ENCODE assay signal across 2 cellular contexts in the genomic region with DNA sequence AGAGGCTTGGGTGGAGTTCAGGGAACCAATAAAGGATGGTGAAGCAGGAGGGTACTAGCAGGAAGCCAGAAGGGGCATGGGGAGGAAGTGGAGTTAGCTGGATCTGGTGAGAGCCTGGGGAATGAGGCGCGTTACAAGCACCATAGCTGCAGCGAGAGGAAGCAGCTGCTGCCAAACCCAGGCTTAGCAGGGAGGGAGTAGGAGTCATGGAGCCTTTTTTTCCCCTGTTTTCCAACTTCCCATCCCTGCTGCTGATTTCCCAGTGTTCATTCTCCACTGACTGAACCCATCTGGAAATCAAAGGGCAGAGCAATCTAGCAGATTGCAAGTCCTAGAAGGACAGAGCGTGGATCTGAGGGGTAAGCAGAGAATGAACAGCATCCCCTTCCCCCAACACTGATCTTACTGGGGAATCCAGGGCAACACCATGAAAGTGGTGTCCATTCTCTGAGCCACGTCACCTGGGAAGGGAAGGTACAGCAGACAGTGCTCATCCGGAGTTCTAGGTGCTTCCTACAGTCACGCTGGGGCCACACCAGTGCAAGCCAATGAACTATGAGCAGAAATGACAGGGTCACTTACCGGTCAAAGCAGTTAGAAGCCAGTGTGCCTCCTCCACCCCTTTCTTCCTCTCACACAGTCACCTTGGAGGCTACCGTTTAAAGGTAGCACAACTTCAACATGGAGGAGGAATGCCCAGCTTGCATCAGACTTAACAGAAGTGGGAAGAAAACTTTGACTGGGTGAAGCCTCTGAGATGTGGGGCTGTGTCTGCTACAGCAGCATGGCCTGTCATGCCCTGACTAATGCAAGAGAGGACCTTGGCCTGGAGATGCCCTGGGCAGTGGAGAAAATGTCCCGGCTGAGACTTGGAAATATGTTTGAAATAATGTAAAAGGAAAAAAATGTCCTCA.
TF ChIP-seq lines count a peak whose summit lies in the region.

No MANE protein-coding gene starts in this region.

TF ChIP-seq in GM23338, 12 proteins besides CTCF, POLR2A, EP300 and RAD21 (continued from another document):
- TF ChIP-seq, protein P1, sequence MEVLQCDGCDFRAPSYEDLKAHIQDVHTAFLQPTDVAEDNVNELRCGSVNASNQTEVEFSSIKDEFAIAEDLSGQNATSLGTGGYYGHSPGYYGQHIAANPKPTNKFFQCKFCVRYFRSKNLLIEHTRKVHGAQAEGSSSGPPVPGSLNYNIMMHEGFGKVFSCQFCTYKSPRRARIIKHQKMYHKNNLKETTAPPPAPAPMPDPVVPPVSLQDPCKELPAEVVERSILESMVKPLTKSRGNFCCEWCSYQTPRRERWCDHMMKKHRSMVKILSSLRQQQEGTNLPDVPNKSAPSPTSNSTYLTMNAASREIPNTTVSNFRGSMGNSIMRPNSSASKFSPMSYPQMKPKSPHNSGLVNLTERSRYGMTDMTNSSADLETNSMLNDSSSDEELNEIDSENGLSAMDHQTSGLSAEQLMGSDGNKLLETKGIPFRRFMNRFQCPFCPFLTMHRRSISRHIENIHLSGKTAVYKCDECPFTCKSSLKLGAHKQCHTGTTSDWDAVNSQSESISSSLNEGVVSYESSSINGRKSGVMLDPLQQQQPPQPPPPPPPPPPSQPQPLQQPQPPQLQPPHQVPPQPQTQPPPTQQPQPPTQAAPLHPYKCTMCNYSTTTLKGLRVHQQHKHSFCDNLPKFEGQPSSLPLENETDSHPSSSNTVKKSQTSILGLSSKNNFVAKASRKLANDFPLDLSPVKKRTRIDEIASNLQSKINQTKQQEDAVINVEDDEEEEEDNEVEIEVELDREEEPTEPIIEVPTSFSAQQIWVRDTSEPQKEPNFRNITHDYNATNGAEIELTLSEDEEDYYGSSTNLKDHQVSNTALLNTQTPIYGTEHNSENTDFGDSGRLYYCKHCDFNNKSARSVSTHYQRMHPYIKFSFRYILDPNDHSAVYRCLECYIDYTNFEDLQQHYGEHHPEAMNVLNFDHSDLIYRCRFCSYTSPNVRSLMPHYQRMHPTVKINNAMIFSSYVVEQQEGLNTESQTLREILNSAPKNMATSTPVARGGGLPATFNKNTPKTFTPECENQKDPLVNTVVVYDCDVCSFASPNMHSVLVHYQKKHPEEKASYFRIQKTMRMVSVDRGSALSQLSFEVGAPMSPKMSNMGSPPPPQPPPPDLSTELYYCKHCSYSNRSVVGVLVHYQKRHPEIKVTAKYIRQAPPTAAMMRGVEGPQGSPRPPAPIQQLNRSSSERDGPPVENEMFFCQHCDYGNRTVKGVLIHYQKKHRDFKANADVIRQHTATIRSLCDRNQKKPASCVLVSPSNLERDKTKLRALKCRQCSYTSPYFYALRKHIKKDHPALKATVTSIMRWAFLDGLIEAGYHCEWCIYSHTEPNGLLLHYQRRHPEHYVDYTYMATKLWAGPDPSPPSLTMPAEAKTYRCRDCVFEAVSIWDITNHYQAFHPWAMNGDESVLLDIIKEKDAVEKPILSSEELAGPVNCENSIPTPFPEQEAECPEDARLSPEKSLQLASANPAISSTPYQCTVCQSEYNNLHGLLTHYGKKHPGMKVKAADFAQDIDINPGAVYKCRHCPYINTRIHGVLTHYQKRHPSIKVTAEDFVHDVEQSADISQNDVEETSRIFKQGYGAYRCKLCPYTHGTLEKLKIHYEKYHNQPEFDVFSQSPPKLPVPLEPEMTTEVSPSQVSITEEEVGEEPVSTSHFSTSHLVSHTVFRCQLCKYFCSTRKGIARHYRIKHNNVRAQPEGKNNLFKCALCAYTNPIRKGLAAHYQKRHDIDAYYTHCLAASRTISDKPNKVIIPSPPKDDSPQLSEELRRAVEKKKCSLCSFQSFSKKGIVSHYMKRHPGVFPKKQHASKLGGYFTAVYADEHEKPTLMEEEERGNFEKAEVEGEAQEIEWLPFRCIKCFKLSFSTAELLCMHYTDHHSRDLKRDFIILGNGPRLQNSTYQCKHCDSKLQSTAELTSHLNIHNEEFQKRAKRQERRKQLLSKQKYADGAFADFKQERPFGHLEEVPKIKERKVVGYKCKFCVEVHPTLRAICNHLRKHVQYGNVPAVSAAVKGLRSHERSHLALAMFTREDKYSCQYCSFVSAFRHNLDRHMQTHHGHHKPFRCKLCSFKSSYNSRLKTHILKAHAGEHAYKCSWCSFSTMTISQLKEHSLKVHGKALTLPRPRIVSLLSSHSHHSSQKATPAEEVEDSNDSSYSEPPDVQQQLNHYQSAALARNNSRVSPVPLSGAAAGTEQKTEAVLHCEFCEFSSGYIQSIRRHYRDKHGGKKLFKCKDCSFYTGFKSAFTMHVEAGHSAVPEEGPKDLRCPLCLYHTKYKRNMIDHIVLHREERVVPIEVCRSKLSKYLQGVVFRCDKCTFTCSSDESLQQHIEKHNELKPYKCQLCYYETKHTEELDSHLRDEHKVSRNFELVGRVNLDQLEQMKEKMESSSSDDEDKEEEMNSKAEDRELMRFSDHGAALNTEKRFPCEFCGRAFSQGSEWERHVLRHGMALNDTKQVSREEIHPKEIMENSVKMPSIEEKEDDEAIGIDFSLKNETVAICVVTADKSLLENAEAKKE (CRISPR knock-in tag; IDR thresholded peaks at IDR 0.05): no peak
- no peak for TF ChIP-seq POLR2AphosphoS5 (IDR thresholded peaks at IDR 0.05; ENCODE audit: low read depth)
- TF ChIP-seq EZH2 (IDR thresholded peaks at IDR 0.05; ENCODE audit: low read depth, unreplicated experiment): no peak
- TF ChIP-seq ZNF114 (CRISPR knock-in tag; IDR thresholded peaks at IDR 0.05): no peak
- TF ChIP-seq, protein P2, sequence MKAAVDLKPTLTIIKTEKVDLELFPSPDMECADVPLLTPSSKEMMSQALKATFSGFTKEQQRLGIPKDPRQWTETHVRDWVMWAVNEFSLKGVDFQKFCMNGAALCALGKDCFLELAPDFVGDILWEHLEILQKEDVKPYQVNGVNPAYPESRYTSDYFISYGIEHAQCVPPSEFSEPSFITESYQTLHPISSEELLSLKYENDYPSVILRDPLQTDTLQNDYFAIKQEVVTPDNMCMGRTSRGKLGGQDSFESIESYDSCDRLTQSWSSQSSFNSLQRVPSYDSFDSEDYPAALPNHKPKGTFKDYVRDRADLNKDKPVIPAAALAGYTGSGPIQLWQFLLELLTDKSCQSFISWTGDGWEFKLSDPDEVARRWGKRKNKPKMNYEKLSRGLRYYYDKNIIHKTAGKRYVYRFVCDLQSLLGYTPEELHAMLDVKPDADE (IDR thresholded peaks at IDR 0.05): no peak

TF ChIP-seq in WTC11, 78 proteins besides CTCF, POLR2A, EP300 and RAD21:
- TF ChIP-seq, protein P3, sequence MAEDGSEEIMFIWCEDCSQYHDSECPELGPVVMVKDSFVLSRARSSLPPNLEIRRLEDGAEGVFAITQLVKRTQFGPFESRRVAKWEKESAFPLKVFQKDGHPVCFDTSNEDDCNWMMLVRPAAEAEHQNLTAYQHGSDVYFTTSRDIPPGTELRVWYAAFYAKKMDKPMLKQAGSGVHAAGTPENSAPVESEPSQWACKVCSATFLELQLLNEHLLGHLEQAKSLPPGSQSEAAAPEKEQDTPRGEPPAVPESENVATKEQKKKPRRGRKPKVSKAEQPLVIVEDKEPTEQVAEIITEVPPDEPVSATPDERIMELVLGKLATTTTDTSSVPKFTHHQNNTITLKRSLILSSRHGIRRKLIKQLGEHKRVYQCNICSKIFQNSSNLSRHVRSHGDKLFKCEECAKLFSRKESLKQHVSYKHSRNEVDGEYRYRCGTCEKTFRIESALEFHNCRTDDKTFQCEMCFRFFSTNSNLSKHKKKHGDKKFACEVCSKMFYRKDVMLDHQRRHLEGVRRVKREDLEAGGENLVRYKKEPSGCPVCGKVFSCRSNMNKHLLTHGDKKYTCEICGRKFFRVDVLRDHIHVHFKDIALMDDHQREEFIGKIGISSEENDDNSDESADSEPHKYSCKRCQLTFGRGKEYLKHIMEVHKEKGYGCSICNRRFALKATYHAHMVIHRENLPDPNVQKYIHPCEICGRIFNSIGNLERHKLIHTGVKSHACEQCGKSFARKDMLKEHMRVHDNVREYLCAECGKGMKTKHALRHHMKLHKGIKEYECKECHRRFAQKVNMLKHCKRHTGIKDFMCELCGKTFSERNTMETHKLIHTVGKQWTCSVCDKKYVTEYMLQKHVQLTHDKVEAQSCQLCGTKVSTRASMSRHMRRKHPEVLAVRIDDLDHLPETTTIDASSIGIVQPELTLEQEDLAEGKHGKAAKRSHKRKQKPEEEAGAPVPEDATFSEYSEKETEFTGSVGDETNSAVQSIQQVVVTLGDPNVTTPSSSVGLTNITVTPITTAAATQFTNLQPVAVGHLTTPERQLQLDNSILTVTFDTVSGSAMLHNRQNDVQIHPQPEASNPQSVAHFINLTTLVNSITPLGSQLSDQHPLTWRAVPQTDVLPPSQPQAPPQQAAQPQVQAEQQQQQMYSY (CRISPR knock-in tag; IDR thresholded peaks at IDR 0.05): peak; percentile 51; the same call in 1 of the 2 replicates
- no peak for TF ChIP-seq PRRX2 (CRISPR knock-in tag; IDR thresholded peaks at IDR 0.05)
- TF ChIP-seq MYBL2 (CRISPR knock-in tag; IDR thresholded peaks at IDR 0.05): no peak
- no peak for TF ChIP-seq OVOL2 (CRISPR knock-in tag; IDR thresholded peaks at IDR 0.05; ENCODE audit: borderline replicate concordance)
- TF ChIP-seq GTF2I (CRISPR knock-in tag; conservative IDR thresholded peaks at IDR 0.05): no peak
- TF ChIP-seq SP1 (CRISPR knock-in tag; conservative IDR thresholded peaks at IDR 0.05): no peak
